14 cellular contexts compared by ENCODE assay signal in the genomic region with DNA sequence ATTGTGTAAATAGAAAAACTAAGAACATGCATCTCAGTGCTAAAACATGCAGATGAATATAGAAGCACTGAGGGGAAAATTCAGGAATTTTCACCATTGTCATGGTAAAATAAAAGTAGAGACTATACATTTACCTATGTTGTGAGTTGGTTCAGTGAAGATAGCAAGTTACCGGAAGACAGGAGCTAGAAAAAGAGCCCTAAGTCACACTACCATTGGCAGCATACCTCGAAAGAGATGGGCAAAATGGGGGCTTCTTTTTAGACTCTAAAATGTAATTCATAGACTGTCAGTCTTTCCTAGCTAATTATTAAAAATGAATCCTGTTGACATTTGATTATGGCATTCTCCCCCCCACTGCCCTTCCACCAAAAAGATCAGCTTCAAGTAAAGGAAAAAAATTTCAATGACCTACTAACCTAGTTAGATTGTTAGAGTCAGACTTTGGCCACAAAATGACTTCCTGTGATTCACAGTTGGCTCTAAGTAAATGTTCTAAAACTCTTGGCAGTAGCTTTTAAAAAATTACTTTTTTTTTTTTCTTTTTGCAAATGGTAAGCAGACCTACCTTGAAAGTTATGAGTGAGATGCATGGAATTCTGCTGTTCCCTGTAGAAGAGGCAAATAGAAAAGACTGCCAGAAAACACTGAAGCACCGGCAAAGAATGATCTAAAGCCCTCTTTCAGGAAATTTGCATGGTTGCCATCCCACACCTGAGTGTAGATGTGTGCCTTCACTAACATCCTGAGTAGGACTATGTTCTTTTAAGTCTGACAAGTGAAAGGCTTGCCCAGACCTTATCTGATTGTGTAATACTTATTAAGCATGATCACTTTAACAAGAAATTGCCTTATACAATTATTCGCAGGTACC. TPM values are rescaled to one million over a fixed set of nuclear protein-coding genes. Genes with fewer than 3 reads are reported as not detected.
DNase-seq lines count a peak whose midpoint lies in the region; ATAC-seq, FAIRE-seq and TF ChIP-seq lines count a peak whose summit lies in the region.
"Had no signal": no experiment of that assay in that cellular context is flagged by ENCODE, and none has a peak within 500 bp of the region (broad histone marks: within the 10 kb centered on the region; RNA-seq: fewer than 3 reads in every experiment).

No MANE protein-coding gene starts in this region.

- no peak for DNase-seq in CD4-positive, alpha-beta T cell
- DNase-seq in NCI-H226 (peak; percentile 53), choroid plexus epithelial cell (ENCODE audit: low read depth) (peak; percentile 56), HepG2 (ENCODE audit: low spot score) (no peak), tibial nerve (ENCODE audit: low spot score in 2 of 2) (no peak), suprapubic skin (ENCODE audit: low spot score in 2 of 2) (no peak), SKM-1 treated with dmso at 0.1 percent for 144 hours (lab: John Stamatoyannopoulos, UW; ENCODE audit: unreplicated experiment) (no peak)
- DNase-seq in stimulated activated CD4-positive, alpha-beta T cell treated with anti-CD3 and anti-CD28 coated beads, Interleukin-12 subunit alpha, Interleukin-12 subunit beta, amount 100 ng/mL, for 4 hours = no peak
- DNase-seq: heart right ventricle; NCI-H510A; stimulated activated naive B cell treated with anti-CD40 and anti-IgM and Interleukin-4, amounts not matched to agents 10 μg/mL and 1 μg/mL and 100 μg/mL, for 72 hours had no signal

- no peaks in the 10 kb centered on the region for H3K36me3 Mint-ChIP-seq in CD4-positive, alpha-beta T cell (ENCODE audit: low read depth)
- H3K36me3 Mint-ChIP-seq: CD4-positive, CD25-positive, alpha-beta regulatory T cell; IgD-negative memory B cell; stimulated activated naive B cell treated with anti-CD40 and anti-IgM and Interleukin-4, amounts not matched to agents 10 μg/mL and 1 μg/mL and 100 μg/mL, for 72 hours had no signal

- peaks cover 27% of the 10 kb centered on the region for H3K4me1 Mint-ChIP-seq in CD4-positive, alpha-beta T cell (ENCODE audit: low read depth)
- H3K4me1 Mint-ChIP-seq: IgD-negative memory B cell; stimulated activated naive B cell treated with anti-CD40 and anti-IgM and Interleukin-4, amounts not matched to agents 10 μg/mL and 1 μg/mL and 100 μg/mL, for 72 hours had no signal

- TF ChIP-seq EP300 in HepG2 (IDR thresholded peaks at IDR 0.05; ENCODE audit: low read depth in 2 of 2, low read length in 2 of 2) = no peak
- no peak for TF ChIP-seq EP300 in HepG2 (CRISPR knock-in tag; IDR thresholded peaks at IDR 0.05; ENCODE audit: borderline replicate concordance)
- no peak for TF ChIP-seq EP300 in tibial nerve (IDR thresholded peaks at IDR 0.05)
- TF ChIP-seq EP300 in suprapubic skin (IDR thresholded peaks at IDR 0.05) = no peak

- H3K4me2 ChIP-seq in HepG2 (ENCODE audit: low read depth, low read length) = no peak overlapping the region

- intact Hi-C loops in CD4-positive, alpha-beta T cell (cut with DNase I, micrococcal nuclease) = no loop called here
- intact Hi-C loops in HepG2 (cut with micrococcal nuclease; ENCODE audit: unreplicated experiment) = no loop called here

- WGBS in HepG2 (ENCODE audit: low lambda C conversion rate) = 10% methylated on average over 4 of the region's 4 CpGs
- WGBS in tibial nerve, 2 donors = 75 to 83% methylated on average over 4 of the region's 4 CpGs
- WGBS in suprapubic skin = 53% methylated on average over 4 of the region's 4 CpGs

- no peaks in the 10 kb centered on the region for H3K27me3 Mint-ChIP-seq in CD4-positive, alpha-beta T cell

- TF ChIP-seq CTCF in CD4-positive, alpha-beta T cell (IDR thresholded peaks at IDR 0.05) = no peak
- TF ChIP-seq CTCF in choroid plexus epithelial cell (conservative IDR thresholded peaks at IDR 0.05; ENCODE audit: low read depth, low read length) (no peak), HepG2 (CRISPR knock-in tag; IDR thresholded peaks at IDR 0.05) (no peak), tibial nerve (IDR thresholded peaks at IDR 0.05) (no peak), suprapubic skin (IDR thresholded peaks at IDR 0.05) (no peak)

- no peak for TF ChIP-seq RAD21 in HepG2 (CRISPR knock-in tag; IDR thresholded peaks at IDR 0.05)

- no peaks in the 10 kb centered on the region for H3K9me3 ChIP-seq in CD4-positive, alpha-beta T cell (ENCODE audit: control insufficient read depth, low read length)
- H3K9me3 ChIP-seq in HepG2 (ENCODE audit: low read length) (no peaks in the 10 kb centered on the region), tibial nerve (peaks cover 0 to 5% (median 0%) of the 10 kb centered on the region in 4 donors), suprapubic skin (no peaks in the 10 kb centered on the region)

- H3K9ac ChIP-seq in HepG2 (ENCODE audit: insufficient read depth, low read depth, low read length) = no peak overlapping the region

- no peak for FAIRE-seq in HepG2 (lab: Jason Lieb, UNC)

- no peaks in the 10 kb centered on the region for H3K79me2 ChIP-seq in HepG2 (ENCODE audit: insufficient read depth, low read length)

- peak overlapping the region; percentile 28 for H3K27ac Mint-ChIP-seq in CD4-positive, alpha-beta T cell
- H3K27ac Mint-ChIP-seq: IgD-negative memory B cell; stimulated activated naive B cell treated with anti-CD40 and anti-IgM and Interleukin-4, amounts not matched to agents 10 μg/mL and 1 μg/mL and 100 μg/mL, for 72 hours had no signal

- in situ Hi-C loops in HepG2 (cut with HindIII; ENCODE audit: extremely low pct_ligation_motif_present, low pct_unique_long_range_greater_than_20kb) = no loop called here

- POLR2A ChIA-PET in CD4-positive, alpha-beta T cell (lab: Charles Lee) = no interaction called here
- POLR2A ChIA-PET in HepG2 (lab: Yijun Ruan, JAX) = no interaction called here

- H3K9me3 Mint-ChIP-seq in CD4-positive, alpha-beta T cell = no peaks in the 10 kb centered on the region
- H3K9me3 Mint-ChIP-seq: IgD-negative memory B cell had no signal

- no peaks in the 10 kb centered on the region for H4K20me1 ChIP-seq in HepG2 (ENCODE audit: insufficient read depth, low read length)

- H3K36me3 ChIP-seq in HepG2 (replicated peaks in 1 of 2; ENCODE audit: control insufficient read depth in 1 of 2, insufficient read depth in 2 of 2, low read length in 2 of 2) (no peaks in the 10 kb centered on the region), tibial nerve (no peaks in the 10 kb centered on the region), suprapubic skin (no peaks in the 10 kb centered on the region)
- H3K36me3 ChIP-seq: cardiac muscle cell, heart right ventricle had no signal

- no TSS peak for BruUV-seq in HepG2 (replicated peaks; lab: Mats Ljungman, UMichigan)

- no peak overlapping the region for H3K4me3 Mint-ChIP-seq in CD4-positive, alpha-beta T cell

- H3K27me3 ChIP-seq in CD4-positive, alpha-beta T cell (ENCODE audit: control insufficient read depth, insufficient read depth, low read length) = no peaks in the 10 kb centered on the region
- H3K27me3 ChIP-seq in HepG2 (ENCODE audit: control insufficient read depth in 1 of 2, insufficient read depth in 2 of 2, low read length in 2 of 2) (no peaks in the 10 kb centered on the region), tibial nerve (no peaks in the 10 kb centered on the region), suprapubic skin (no peaks in the 10 kb centered on the region)
- H3K27me3 ChIP-seq: cardiac muscle cell, heart right ventricle had no signal

- ATAC-seq in CD4-positive, alpha-beta T cell (ENCODE audit: poor library complexity) = peak; percentile 57
- ATAC-seq in HepG2 = no peak
- ATAC-seq: stimulated activated naive B cell treated with anti-CD40 and anti-IgM and Interleukin-4, amounts not matched to agents 10 μg/mL and 1 μg/mL and 100 μg/mL, for 72 hours had no signal

- H3K4me1 ChIP-seq in HepG2 (ENCODE audit: insufficient read depth, low read length) (no peaks in the 10 kb centered on the region), tibial nerve (peaks cover 0 to 7% (median 0%) of the 10 kb centered on the region in 4 donors), suprapubic skin (peaks cover 11% of the 10 kb centered on the region)

- H3K4me3 ChIP-seq in choroid plexus epithelial cell (ENCODE audit: low read depth, low read length) = no peak overlapping the region
- H3K4me3 ChIP-seq in HepG2 (replicated peaks in 1 of 3; ENCODE audit: insufficient read depth in 1 of 3, low read depth in 2 of 3, low read length in 3 of 3) = no peak overlapping the region
- H3K4me3 ChIP-seq in tibial nerve = no peak overlapping the region
- H3K4me3 ChIP-seq in suprapubic skin = no peak overlapping the region
- H3K4me3 ChIP-seq: cardiac muscle cell, heart right ventricle had no signal

- no peak for TF ChIP-seq POLR2A in HepG2 (IDR thresholded peaks at IDR 0.05; ENCODE audit: insufficient read depth in 1 of 2, low read depth in 2 of 2, low read length in 2 of 2)
- TF ChIP-seq POLR2A in tibial nerve (IDR thresholded peaks at IDR 0.05) = no peak
- no peak for TF ChIP-seq POLR2A in suprapubic skin (IDR thresholded peaks at IDR 0.05)

- H3K27ac ChIP-seq in CD4-positive, alpha-beta T cell (ENCODE audit: low read depth, low read length) = no peak overlapping the region
- H3K27ac ChIP-seq in HepG2 (ENCODE audit: extremely low read length, insufficient read depth, low read length) (no peak overlapping the region), tibial nerve (no peak overlapping the region), suprapubic skin (no peak overlapping the region)
- H3K27ac ChIP-seq: cardiac muscle cell, heart right ventricle had no signal

- CTCF ChIA-PET in CD4-positive, alpha-beta T cell (lab: Charles Lee) = no interaction called here
- CTCF ChIA-PET in HepG2 (lab: Yijun Ruan, JAX; ENCODE audit: low intra/inter-chr PET ratio, low total read pairs) = no interaction called here

- no peak overlapping the region for H2AFZ ChIP-seq in HepG2 (ENCODE audit: low read length)

RNA-seq across cellular contexts. Expression of a gene that starts 26.4 kb away (rescaled TPM):
- not detected for total RNA-seq in CD4-positive, alpha-beta T cell
- total RNA-seq in HepG2 (2016; rRNA removed; fragmentation: Illumina TruSeq; extraction: Trizol) (not detected in 2 replicates), tibial nerve (1 to 10 TPM; 1.8 to 5.5 (median 2.1) TPM), suprapubic skin (1 to 10 TPM; 1.6 to 3.9 (median 3.2) TPM)
- total RNA-seq in HepG2 (2016; cell fraction: cytosol; rRNA removed; fragmentation: Illumina TruSeq; extraction: Trizol; ENCODE audit: low read depth) = not detected in 2 replicates
- not detected in 2 replicates for total RNA-seq in HepG2 (2016; cell fraction: insoluble cytoplasmic fraction; rRNA removed; fragmentation: Illumina TruSeq; extraction: Trizol)
- not detected in 2 replicates for total RNA-seq in HepG2 (2016; cell fraction: membrane; rRNA removed; fragmentation: Illumina TruSeq; extraction: Trizol)
- total RNA-seq in HepG2 (2016; cell fraction: nucleus; rRNA removed; fragmentation: Illumina TruSeq; extraction: Trizol) = not detected in 2 replicates
- not detected in 2 replicates for polyA plus RNA-seq in HepG2 (2011; rRNA removed)
- 0.04 TPM in 1 of 2 replicates, not detected in the other for polyA plus RNA-seq in HepG2 (2011; cell fraction: cytosol; rRNA removed)
- not detected in 2 replicates for polyA plus RNA-seq in HepG2 (2011; cell fraction: nucleus; rRNA removed)
- not detected in 2 replicates for polyA plus RNA-seq in HepG2 (2012)
- polyA plus RNA-seq in HepG2 (2016; cell fraction: cytosol; fragmentation: Illumina TruSeq; extraction: Trizol; ENCODE audit: low read depth) = not detected in 2 replicates
- not detected in 2 replicates for polyA plus RNA-seq in HepG2 (2016; cell fraction: insoluble cytoplasmic fraction; fragmentation: Illumina TruSeq; extraction: Trizol; ENCODE audit: low read depth)
- not detected in 2 replicates for polyA plus RNA-seq in HepG2 (2016; cell fraction: membrane; fragmentation: Illumina TruSeq; extraction: Trizol; ENCODE audit: low read depth)
- not detected in 2 replicates for polyA plus RNA-seq in HepG2 (2016; cell fraction: nucleus; fragmentation: Illumina TruSeq; extraction: Trizol; ENCODE audit: insufficient read depth, low read depth)
- polyA minus RNA-seq in HepG2 (2011; rRNA and poly(A)+ RNA removed; ENCODE audit: low replicate concordance) = 1.8 TPM in 1 of 2 replicates, not detected in the other
- not detected in 2 replicates for polyA minus RNA-seq in HepG2 (2011; cell fraction: cytosol; rRNA and poly(A)+ RNA removed)
- not detected in 2 replicates for polyA minus RNA-seq in HepG2 (2011; cell fraction: nucleus; rRNA and poly(A)+ RNA removed)
- total RNA-seq: CD4-positive, CD25-positive, alpha-beta regulatory T cell had no signal
- polyA plus RNA-seq: cardiac muscle cell; CD4-positive, CD25-positive, alpha-beta regulatory T cell; IgD-negative memory B cell had no signal

Comparison
In these comparisons a context has a peak if more than half of its experiments do, and no peak if none do; other contexts are left out.
1. DNase-seq: peak in NCI-H226 (single experiment) and choroid plexus epithelial cell (single experiment); none in CD4-positive, alpha-beta T cell (0 of 10), HepG2 (single experiment), tibial nerve (0 of 2), suprapubic skin (0 of 2), stimulated activated CD4-positive, alpha-beta T cell treated with anti-CD3 and anti-CD28 coated beads, Interleukin-12 subunit alpha, Interleukin-12 subunit beta, amount 100 ng/mL, for 4 hours (single experiment) and SKM-1 treated with dmso at 0.1 percent for 144 hours (single experiment).